Comparison of ENCODE assay signal across 9 cellular contexts in the genomic region with DNA sequence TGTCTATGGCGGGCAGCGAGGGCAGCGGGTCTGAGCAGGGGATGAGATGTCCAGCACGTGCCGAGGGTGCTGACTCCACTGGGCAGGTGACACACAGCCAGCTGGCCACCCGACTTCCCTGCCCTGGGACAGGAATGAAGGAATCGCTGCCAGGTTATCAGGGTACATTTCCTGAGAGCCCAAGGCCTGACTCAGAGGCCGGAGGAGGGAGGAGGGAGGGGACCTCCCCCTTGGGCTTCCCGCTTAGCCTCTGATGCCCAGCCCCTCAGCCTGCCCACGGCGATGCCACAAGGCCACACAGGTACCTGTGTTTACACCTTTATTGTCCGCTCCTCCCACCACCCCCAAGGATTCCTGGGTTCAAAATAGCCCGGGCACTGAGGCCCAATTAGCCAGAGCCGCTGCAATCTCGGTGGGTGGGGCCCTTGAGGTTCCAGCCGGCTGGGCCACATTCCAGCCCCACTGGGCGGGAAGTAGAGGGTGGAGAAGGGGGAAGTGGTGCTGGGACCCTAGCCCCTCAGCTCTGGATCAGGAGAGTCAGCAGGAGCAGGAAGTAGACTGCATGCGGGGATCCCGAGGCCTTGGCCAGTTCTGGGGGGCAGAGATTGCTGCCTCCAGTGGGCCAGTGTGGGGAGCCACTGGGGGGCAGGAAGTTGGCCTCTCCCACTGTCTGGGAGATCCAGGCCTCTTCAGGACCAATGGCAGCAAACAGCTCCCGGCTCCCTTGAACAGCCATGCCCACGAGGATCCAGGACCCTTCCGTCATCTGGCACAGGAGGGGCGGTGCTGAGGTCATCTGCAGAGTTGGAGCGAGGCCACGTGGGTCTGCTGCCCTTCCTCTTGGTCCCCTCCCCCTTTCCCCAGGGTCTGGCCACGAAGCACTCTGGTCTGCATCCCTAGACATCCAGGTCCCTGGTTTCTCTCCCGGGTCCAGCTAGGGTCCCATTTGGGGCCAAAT. TPM values are rescaled to one million over a fixed set of nuclear protein-coding genes. Genes with fewer than 3 reads are reported as not detected.
DNase-seq lines count a peak whose midpoint lies in the region; ATAC-seq and TF ChIP-seq lines count a peak whose summit lies in the region.
"Had no signal": no experiment of that assay in that cellular context is flagged by ENCODE, and none has a peak within 500 bp of the region (broad histone marks: within the 10 kb centered on the region; RNA-seq: fewer than 3 reads in every experiment).

No MANE protein-coding gene starts in this region.

- peaks cover 52% of the 10 kb centered on the region for H3K4me1 ChIP-seq in mucosa of stomach (ENCODE audit: control insufficient read depth, insufficient read depth, low read length)

- no peak overlapping the region for H3K4me3 Mint-ChIP-seq in activated CD8-positive, alpha-beta T cell treated with anti-CD3 and anti-CD28 coated beads for 36 hours

- POLR2A ChIA-PET in activated CD8-positive, alpha-beta T cell treated with anti-CD3 and anti-CD28 coated beads for 36 hours (lab: Charles Lee) = interaction anchor here (1.2 kb wide), 1 partner anchor 41 kb away, joined by 6 read pairs; a partner anchor contains a TSS

- no peak overlapping the region for H3K4me3 ChIP-seq in MG63
- peak overlapping the region; percentile 5 for H3K4me3 ChIP-seq in mucosa of stomach (ENCODE audit: low read length)

- ATAC-seq in esophagus mucosa (peak; percentile 41), GM21360 (IDR thresholded peaks at IDR 0.05; ENCODE audit: unreplicated experiment) (no peak)
- no peak for ATAC-seq in activated CD8-positive, alpha-beta T cell treated with anti-CD3 and anti-CD28 coated beads for 36 hours

- DNase-seq in ACHN (peak; percentile 95), MG63 (peak; percentile 87)
- DNase-seq in stimulated activated CD4-positive, alpha-beta T cell treated with anti-CD3 and anti-CD28 coated beads, Interleukin-1b, Interleukin-23, amount 100 ng/mL, for 48 hours = no peak
- DNase-seq in activated CD8-positive, alpha-beta memory T cell treated with anti-CD3 and anti-CD28 coated beads for 24 hours = no peak
- no peak for DNase-seq in activated CD8-positive, alpha-beta T cell treated with anti-CD3 and anti-CD28 coated beads for 36 hours

- H3K27me3 ChIP-seq in MG63 (no peaks in the 10 kb centered on the region), mucosa of stomach (ENCODE audit: control insufficient read depth, insufficient read depth, low read length) (peaks cover 3% of the 10 kb centered on the region)

- peak overlapping the region; percentile 11 for H3K9ac ChIP-seq in mucosa of stomach (ENCODE audit: low read length)

- no peaks in the 10 kb centered on the region for H3K27me3 Mint-ChIP-seq in activated CD8-positive, alpha-beta T cell treated with anti-CD3 and anti-CD28 coated beads for 36 hours

- no peak for TF ChIP-seq CTCF in activated CD8-positive, alpha-beta T cell treated with anti-CD3 and anti-CD28 coated beads for 36 hours (IDR thresholded peaks at IDR 0.05)

- H3K36me3 ChIP-seq in MG63 (no peaks in the 10 kb centered on the region), mucosa of stomach (ENCODE audit: control insufficient read depth, insufficient read depth, low read length) (no peaks in the 10 kb centered on the region)

- peaks cover 7% of the 10 kb centered on the region for H3K4me1 Mint-ChIP-seq in activated CD8-positive, alpha-beta T cell treated with anti-CD3 and anti-CD28 coated beads for 36 hours (ENCODE audit: low read depth)

- CTCF ChIA-PET in activated CD8-positive, alpha-beta T cell treated with anti-CD3 and anti-CD28 coated beads for 36 hours (lab: Charles Lee) = no interaction called here

- no peak overlapping the region for H3K27ac Mint-ChIP-seq in activated CD8-positive, alpha-beta T cell treated with anti-CD3 and anti-CD28 coated beads for 36 hours

- no peaks in the 10 kb centered on the region for H3K9me3 Mint-ChIP-seq in activated CD8-positive, alpha-beta T cell treated with anti-CD3 and anti-CD28 coated beads for 36 hours

- H3K9me3 ChIP-seq in MG63 = no peaks in the 10 kb centered on the region
- H3K9me3 ChIP-seq in mucosa of stomach (ENCODE audit: control insufficient read depth, low read length) = no peaks in the 10 kb centered on the region

- in situ Hi-C loops in ACHN (cut with HindIII; ENCODE audit: low pct_ligation_motif_present, low pct_unique_long_range_greater_than_20kb, low sequenced_read_pairs) = no loop called here

- H3K36me3 Mint-ChIP-seq in activated CD8-positive, alpha-beta T cell treated with anti-CD3 and anti-CD28 coated beads for 36 hours (ENCODE audit: low read depth) = no peaks in the 10 kb centered on the region

- intact Hi-C loops in activated CD8-positive, alpha-beta T cell treated with anti-CD3 and anti-CD28 coated beads for 36 hours (cut with micrococcal nuclease) = no loop called here

RNA-seq across cellular contexts. Expression of a gene that starts 3.4 kb away (rescaled TPM):
- not detected in 2 replicates for total RNA-seq in MG63 (2014; rRNA removed; shearing (Covaris generic); ENCODE audit: low replicate concordance)
- 59.3 TPM for total RNA-seq in esophagus mucosa
- total RNA-seq in activated CD8-positive, alpha-beta T cell treated with anti-CD3 and anti-CD28 coated beads for 36 hours = not detected
- total RNA-seq: lung microvascular endothelial cell had no signal

RNA-seq across cellular contexts. Expression of a gene that starts 11.0 kb away (rescaled TPM):
- 1.7 TPM in 1 of 2 replicates, not detected in the other for total RNA-seq in MG63 (2014; rRNA removed; shearing (Covaris generic); ENCODE audit: low replicate concordance)
- 1.5 TPM for total RNA-seq in esophagus mucosa
- total RNA-seq in activated CD8-positive, alpha-beta T cell treated with anti-CD3 and anti-CD28 coated beads for 36 hours = under 1 TPM; 0.18 to 0.72 TPM

RNA-seq across cellular contexts. Expression of a gene that starts 21.4 kb away (rescaled TPM):
- total RNA-seq in MG63 (2014; rRNA removed; shearing (Covaris generic); ENCODE audit: low replicate concordance) = 59.1 and 78.2 TPM in 2 replicates
- total RNA-seq in esophagus mucosa = 25.5 TPM
- 10 to 100 TPM; 55.6 to 58.7 TPM for total RNA-seq in activated CD8-positive, alpha-beta T cell treated with anti-CD3 and anti-CD28 coated beads for 36 hours

RNA-seq across cellular contexts. Expression of a gene that starts 30.7 kb away (rescaled TPM):
- 24.1 and 42.5 TPM in 2 replicates for total RNA-seq in MG63 (2014; rRNA removed; shearing (Covaris generic); ENCODE audit: low replicate concordance)
- total RNA-seq in esophagus mucosa = 21.5 TPM
- total RNA-seq in activated CD8-positive, alpha-beta T cell treated with anti-CD3 and anti-CD28 coated beads for 36 hours = 10 to 100 TPM; 55.1 to 58.7 TPM

RNA-seq across cellular contexts. Expression of a gene that starts 41.0 kb away (rescaled TPM):
- 14.5 and 17.2 TPM in 2 replicates for total RNA-seq in MG63 (2014; rRNA removed; shearing (Covaris generic); ENCODE audit: low replicate concordance)
- 127 TPM for total RNA-seq in esophagus mucosa
- 100 to 1,000 TPM; 486 to 533 TPM for total RNA-seq in activated CD8-positive, alpha-beta T cell treated with anti-CD3 and anti-CD28 coated beads for 36 hours

Comparison
In these comparisons a context has a peak if more than half of its experiments do, and no peak if none do; other contexts are left out.
1. DNase-seq: peak in ACHN (single experiment) and MG63 (single experiment); none in stimulated activated CD4-positive, alpha-beta T cell treated with anti-CD3 and anti-CD28 coated beads, Interleukin-1b, Interleukin-23, amount 100 ng/mL, for 48 hours (single experiment), activated CD8-positive, alpha-beta memory T cell treated with anti-CD3 and anti-CD28 coated beads for 24 hours (single experiment) and activated CD8-positive, alpha-beta T cell treated with anti-CD3 and anti-CD28 coated beads for 36 hours (single experiment).
2. RNA of a gene that starts 3.4 kb away (total RNA-seq): 59.3 TPM in esophagus mucosa (single experiment); not detected in activated CD8-positive, alpha-beta T cell treated with anti-CD3 and anti-CD28 coated beads for 36 hours and not detected in MG63; every median in the first group is over 10 times any median in the second.